In the genomic region with DNA sequence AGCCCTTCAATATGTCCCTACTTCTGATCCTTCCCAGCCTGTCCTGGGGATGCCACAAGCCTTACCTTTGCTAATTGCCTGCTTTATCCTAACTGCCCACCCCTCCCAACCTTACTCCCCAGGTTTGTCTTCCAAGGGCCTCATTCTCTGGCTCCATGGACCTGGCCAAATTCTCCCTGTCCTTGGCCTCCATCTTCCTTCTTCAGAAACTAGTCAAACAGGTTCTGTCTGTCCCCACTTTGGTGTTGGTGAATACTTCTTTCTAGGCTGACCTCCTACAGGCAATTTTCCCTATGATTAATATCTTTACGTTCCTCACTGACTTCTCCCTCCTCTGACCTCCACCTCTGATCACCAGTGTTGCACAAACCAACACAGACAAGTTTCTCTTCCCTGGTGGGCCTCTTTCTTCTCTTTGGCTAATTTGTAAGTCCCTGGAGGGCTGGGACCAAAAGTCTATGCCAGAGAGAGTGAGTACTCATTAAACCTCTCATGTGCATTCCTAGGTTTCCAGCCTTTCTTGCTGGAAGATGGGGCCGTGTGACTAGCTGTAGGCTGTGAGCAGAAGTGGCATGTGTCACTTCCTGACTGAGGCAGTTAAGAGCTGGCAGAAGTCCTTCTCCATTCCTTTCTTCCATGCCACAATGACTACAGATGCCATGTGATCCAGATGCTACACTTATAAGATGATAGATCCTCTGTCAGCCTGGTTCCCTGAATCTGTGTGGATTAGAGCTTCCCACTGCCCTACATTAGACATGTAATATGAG, we compare ENCODE assay signal across 13 cellular contexts.
DNase-seq lines count a peak whose midpoint lies in the region; ATAC-seq and TF ChIP-seq lines count a peak whose summit lies in the region.
"Had no signal": no experiment of that assay in that cellular context is flagged by ENCODE, and none has a peak within 500 bp of the region (broad histone marks: within the 10 kb centered on the region; RNA-seq: fewer than 3 reads in every experiment).

No MANE protein-coding gene starts in this region.

- no peaks in the 10 kb centered on the region for H3K9me3 Mint-ChIP-seq in activated T-cell treated with anti-CD3 and anti-CD28 coated beads, Interleukin-2, amount 50 U/mL, for 24 hours
- H3K9me3 Mint-ChIP-seq: immature natural killer cell had no signal

- no peak for TF ChIP-seq CTCF in WERI-Rb-1 (IDR thresholded peaks at IDR 0.05; ENCODE audit: low read depth, low read length)

- no peak overlapping the region for H3K4me3 Mint-ChIP-seq in activated T-cell treated with anti-CD3 and anti-CD28 coated beads, Interleukin-2, amount 50 U/mL, for 24 hours
- H3K4me3 Mint-ChIP-seq: activated naive CD8-positive, alpha-beta T cell; immature natural killer cell had no signal

- H3K36me3 Mint-ChIP-seq in activated T-cell treated with anti-CD3 and anti-CD28 coated beads, Interleukin-2, amount 50 U/mL, for 24 hours (ENCODE audit: low read depth) = no peaks in the 10 kb centered on the region
- H3K36me3 Mint-ChIP-seq: activated naive CD8-positive, alpha-beta T cell; immature natural killer cell had no signal

- no peaks in the 10 kb centered on the region for H3K36me3 ChIP-seq in WERI-Rb-1
- H3K36me3 ChIP-seq: SJCRH30, suprapubic skin had no signal

- H3K9me3 ChIP-seq in WERI-Rb-1 (ENCODE audit: severe bottlenecking) = no peaks in the 10 kb centered on the region
- H3K9me3 ChIP-seq: SJCRH30, suprapubic skin had no signal

- no peaks in the 10 kb centered on the region for H3K4me1 Mint-ChIP-seq in activated T-cell treated with anti-CD3 and anti-CD28 coated beads, Interleukin-2, amount 50 U/mL, for 24 hours (ENCODE audit: low read depth)
- H3K4me1 Mint-ChIP-seq: immature natural killer cell had no signal

- H3K27me3 Mint-ChIP-seq in activated T-cell treated with anti-CD3 and anti-CD28 coated beads, Interleukin-2, amount 50 U/mL, for 24 hours = peaks cover 5% of the 10 kb centered on the region
- H3K27me3 Mint-ChIP-seq: activated naive CD8-positive, alpha-beta T cell had no signal

- ATAC-seq in GM18909 (IDR thresholded peaks at IDR 0.05; ENCODE audit: poor library complexity, unreplicated experiment) (no peak), GM18867 (IDR thresholded peaks at IDR 0.05; ENCODE audit: unreplicated experiment) (no peak)

- no peak overlapping the region for H3K27ac ChIP-seq in WERI-Rb-1
- H3K27ac ChIP-seq: SJCRH30, suprapubic skin had no signal

- no peak overlapping the region for H3K4me3 ChIP-seq in WERI-Rb-1 (ENCODE audit: low read depth, low read length)
- H3K4me3 ChIP-seq: SJCRH30, suprapubic skin had no signal

- DNase-seq in A172 (ENCODE audit: low spot score) = peak; percentile 75
- peak; percentile 35 for DNase-seq in HCEC 1CT
- peak; percentile 1 for DNase-seq in WERI-Rb-1
- peak; percentile 12 for DNase-seq in iris pigment epithelial cell (ENCODE audit: low read depth)
- DNase-seq in activated T-cell treated with anti-CD3 and anti-CD28 coated beads, Interleukin-2, amount 50 U/mL, for 24 hours = no peak
- DNase-seq in NCI-H2227 (lab: John Stamatoyannopoulos, UW; ENCODE audit: unreplicated experiment) = no peak
- DNase-seq: activated CD4-positive, alpha-beta T cell treated with anti-CD3 and anti-CD28 coated beads, Interleukin-2, amount 50 U/mL, for 4 hours; immature natural killer cell; SJCRH30 had no signal

- H3K27ac Mint-ChIP-seq in activated T-cell treated with anti-CD3 and anti-CD28 coated beads, Interleukin-2, amount 50 U/mL, for 24 hours = no peak overlapping the region
- H3K27ac Mint-ChIP-seq: activated naive CD8-positive, alpha-beta T cell; immature natural killer cell had no signal

- no peaks in the 10 kb centered on the region for H3K27me3 ChIP-seq in WERI-Rb-1 (ENCODE audit: insufficient read depth, low read depth, severe bottlenecking)
- H3K27me3 ChIP-seq: SJCRH30, suprapubic skin had no signal

Comparison
In these comparisons a context has a peak if more than half of its experiments do, and no peak if none do; other contexts are left out.
1. DNase-seq: peak in A172 (single experiment), HCEC 1CT (single experiment), WERI-Rb-1 (single experiment) and iris pigment epithelial cell (single experiment); none in activated T-cell treated with anti-CD3 and anti-CD28 coated beads, Interleukin-2, amount 50 U/mL, for 24 hours (single experiment) and NCI-H2227 (single experiment).